In genomic region chr2:230418341-230419016, GRCh38 we compare ENCODE assay signal across 8 cellular contexts. TPM values are rescaled to one million over a fixed set of nuclear protein-coding genes. Genes with fewer than 3 reads are reported as not detected.
DNase-seq lines count a peak whose midpoint lies in the region; ATAC-seq, FAIRE-seq and TF ChIP-seq lines count a peak whose summit lies in the region.

No MANE protein-coding gene starts in this region.

- H3K27ac ChIP-seq in K562 (ENCODE audit: extremely low read depth, low read depth, low read length) (peak overlapping the region; percentile 74), muscle layer of duodenum (ENCODE audit: low read length) (no peak overlapping the region)

- H3K9me1 ChIP-seq in K562 (ENCODE audit: control insufficient read depth, insufficient read depth, low read length), result no peaks in the 10 kb centered on the region

- peak overlapping the region; percentile 78 for H3K4me2 ChIP-seq in K562 (ENCODE audit: insufficient read depth, low read length)

- no peak for TF ChIP-seq EP300 in K562 (IDR thresholded peaks at IDR 0.05; ENCODE audit: low read length)

- ATAC-seq in K562 (peak; percentile 34), HG03135 (IDR thresholded peaks at IDR 0.05; ENCODE audit: unreplicated experiment) (no peak), HG03460 (IDR thresholded peaks at IDR 0.05; ENCODE audit: unreplicated experiment) (no peak)

- peak overlapping the region; percentile 80; the same call in 1 of the 2 replicates for H2AFZ ChIP-seq in K562 (ENCODE audit: low read depth, low read length)

- TF ChIP-seq POLR2A in K562 (conservative IDR thresholded peaks at IDR 0.05), result no peak

- 0 out of 2 replicates have a peak overlapping the region, but pooled peaks have one; percentile 12 for H3K4me3 ChIP-seq in BJ (ENCODE audit: low read depth, low read length)
- peak overlapping the region; percentile 22 for H3K4me3 ChIP-seq in K562
- peak overlapping the region; percentile 40 to 78 for H3K4me3 ChIP-seq in muscle layer of duodenum (ENCODE audit: low read depth in 1 of 2, low read length in 2 of 2)

- no peak for TF ChIP-seq CTCF in BJ (IDR thresholded peaks at IDR 0.05; ENCODE audit: insufficient read depth, low read depth, low read length)
- TF ChIP-seq CTCF in K562 (IDR thresholded peaks at IDR 0.05 in 2 of 3, conservative IDR thresholded peaks at IDR 0.05 in 1 of 3; ENCODE audit: insufficient read depth in 2 of 3, low read depth in 1 of 3, low read length in 3 of 3), result no peak

- no peak for DNase-seq in BJ (ENCODE audit: low read depth)
- peak; percentile 25 for DNase-seq in HTR-8/SVneo (ENCODE audit: insufficient read length, low spot score)
- DNase-seq in K562 (ENCODE audit: extremely low read depth in 1 of 4, low spot score in 3 of 4), result peak in 2 of 4 experiments; percentile 16
- no peak for DNase-seq in globus pallidus (ENCODE audit: low spot score)
- no peak for DNase-seq in NK-92 (lab: John Stamatoyannopoulos, UW; ENCODE audit: unreplicated experiment)

- POLR2A ChIA-PET in BJ (lab: Charles Lee) (interaction anchor here (0.6 kb wide), 1 partner anchor 21 kb away, joined by 4 read pairs; no protein-coding TSS in a partner anchor), K562 (lab: Yijun Ruan, JAX) (no interaction called here)

- H3K27me3 ChIP-seq in BJ (ENCODE audit: control insufficient read depth, insufficient read depth, low read length), result no peaks in the 10 kb centered on the region
- H3K27me3 ChIP-seq in K562 (ENCODE audit: control insufficient read depth in 2 of 2, insufficient read depth in 2 of 2, low read length in 2 of 2), result no peaks in the 10 kb centered on the region
- H3K27me3 ChIP-seq in muscle layer of duodenum (ENCODE audit: low read depth, low read length), result no peaks in the 10 kb centered on the region

- BruUV-seq in K562 (replicated peaks; lab: Mats Ljungman, UMichigan), result no TSS peak

- no peak for TF ChIP-seq RAD21 in K562 (CRISPR knock-in tag; conservative IDR thresholded peaks at IDR 0.05 in 1 of 2, IDR thresholded peaks at IDR 0.05 in 1 of 2)

- peaks cover 62% of the 10 kb centered on the region for H3K79me2 ChIP-seq in K562 (ENCODE audit: control insufficient read depth, insufficient read depth, low read length)

- H3K4me1 ChIP-seq in K562 (replicated peaks in 1 of 2; ENCODE audit: control insufficient read depth in 2 of 2, insufficient read depth in 2 of 2, low read length in 2 of 2) (peaks cover 3 to 5% of the 10 kb centered on the region in 2 experiments; a peak in 2 of 5 replicates), muscle layer of duodenum (ENCODE audit: control insufficient read depth in 1 of 2, insufficient read depth in 2 of 2, low read length in 2 of 2) (peaks cover 8 to 14% of the 10 kb centered on the region in 2 donors)

- H4K20me1 ChIP-seq in K562 (replicated peaks; ENCODE audit: control insufficient read depth, insufficient read depth, low read length), result no peaks in the 10 kb centered on the region

- in situ Hi-C loops in K562 (cut with MboI), result no loop called here

- H3K36me3 ChIP-seq in BJ (ENCODE audit: control insufficient read depth, insufficient read depth, low read length) (no peaks in the 10 kb centered on the region), K562 (ENCODE audit: control insufficient read depth, insufficient read depth, low read length) (no peaks in the 10 kb centered on the region; the same call in 2 of the 3 replicates), muscle layer of duodenum (ENCODE audit: control insufficient read depth in 1 of 2, insufficient read depth in 2 of 2, low read length in 2 of 2) (peaks cover 0 to 6% of the 10 kb centered on the region in 2 donors)

- FAIRE-seq in HTR-8/SVneo (lab: Jason Lieb, UNC), result no peak
- peak; percentile 70 for FAIRE-seq in K562 (lab: Jason Lieb, UNC)

- H3K9me3 ChIP-seq in K562 (replicated peaks; ENCODE audit: control insufficient read depth, insufficient read depth, low read depth, low read length), result no peaks in the 10 kb centered on the region
- H3K9me3 ChIP-seq in muscle layer of duodenum (ENCODE audit: control insufficient read depth in 1 of 2, low read length in 2 of 2), result no peaks in the 10 kb centered on the region

- H3K9ac ChIP-seq in K562 (ENCODE audit: insufficient read depth in 1 of 2, low read depth in 2 of 2, low read length in 2 of 2), result peak overlapping the region; percentile 72 to 85; a peak in 3 of 4 replicates

- intact Hi-C loops in K562 (cut with micrococcal nuclease), result loop anchor here (5.0 to 10.0 kb wide), 2 partner anchors 86 to 296 kb away; partner anchors contain the start of gene CAB39

- CTCF ChIA-PET in BJ (lab: Yijun Ruan, JAX), result interaction anchor here (0.7 to 1.3 kb wide), 2 partner anchors 380 to 710 kb away, joined by 3 read pairs; no protein-coding TSS in a partner anchor
- CTCF ChIA-PET in K562 (lab: Yijun Ruan, JAX; ENCODE audit: low intra/inter-chr PET ratio), result no interaction called here

- 14% methylated on average over 8 of the region's 9 CpGs for WGBS in K562 (ENCODE audit: insufficient coverage, low coverage, missing lambda C conversion rate)

RNA-seq across cellular contexts. Expression of gene SP100, which starts 2.5 kb away (rescaled TPM):
- polyA plus RNA-seq in BJ (2011; rRNA removed) (34.8 and 63.5 TPM in 2 replicates), K562 (2011; rRNA removed) (24.6 and 39.2 TPM in 2 replicates), K562 (2014; fragmentation: Illumina TruSeq; extraction: Trizol) (35.4 and 37.3 TPM in 2 replicates), K562 (2014; fragmentation: Nextera tagmentation; extraction: Ambion mirVana) (10 to 100 TPM; 19.2 to 23.1 TPM), K562 (2014; rRNA removed) (34.6 and 40.1 TPM in 2 replicates)
- 34.8 and 37.3 TPM in 2 replicates for polyA minus RNA-seq in BJ (2011; rRNA and poly(A)+ RNA removed)
- 36.3 and 75.5 TPM in 2 replicates for total RNA-seq in K562 (2011; cell fraction: chromatin; rRNA removed; ENCODE audit: low replicate concordance)
- total RNA-seq in K562 (2011; cell fraction: nucleolus; rRNA removed), result 12.5 and 16.8 TPM in 2 replicates
- 22.3 and 31.9 TPM in 2 replicates for total RNA-seq in K562 (2011; cell fraction: nucleoplasm; rRNA removed)
- total RNA-seq in K562 (2014; rRNA removed) (32.2 and 36.7 TPM in 2 replicates), K562 (2014; rRNA removed; fragmentation: Illumina TruSeq; extraction: Trizol) (34.8 and 38.9 TPM in 2 replicates), K562 (2015; rRNA removed; fragmentation: Illumina TruSeq; extraction: Trizol) (29.7 and 31.6 TPM in 2 replicates), K562 (2021) (22.5 and 30.9 TPM in 2 replicates)
- polyA plus RNA-seq in K562 (2011; cell fraction: cytosol; rRNA removed), result 7.5 and 9.3 TPM in 2 replicates
- 18.6 and 21.3 TPM in 2 replicates for polyA plus RNA-seq in K562 (2011; cell fraction: nucleus; rRNA removed)
- 23.7 and 24.4 TPM in 2 replicates for polyA plus RNA-seq in K562 (2012)
- 34.8 and 43.0 TPM in 2 replicates for polyA minus RNA-seq in K562 (2011; rRNA and poly(A)+ RNA removed)
- 7.8 and 11.8 TPM in 2 replicates for polyA minus RNA-seq in K562 (2011; cell fraction: cytosol; rRNA and poly(A)+ RNA removed)
- 17.1 and 29.7 TPM in 2 replicates for polyA minus RNA-seq in K562 (2011; cell fraction: nucleus; rRNA and poly(A)+ RNA removed)
